Comparison of ENCODE assay signal across 28 cellular contexts in genomic region chr2:220892018-220892634, GRCh38.
"Had no signal": no experiment of that assay in that cellular context is flagged by ENCODE, and none has a peak within 500 bp of the region (broad histone marks: within the 10 kb centered on the region; RNA-seq: fewer than 3 reads in every experiment).

No MANE protein-coding gene starts in this region.

- H3K27ac Mint-ChIP-seq: activated naive CD8-positive, alpha-beta T cell; effector memory CD8-positive, alpha-beta T cell; immature natural killer cell; natural killer cell treated with Interleukin-12 subunit alpha and Interleukin-12 subunit beta and Interleukin-15 and Interleukin-18, amount 100 ng/mL, for 72 hours; progenitor cell of endocrine pancreas; stimulated activated effector memory CD8-positive, alpha-beta T cell treated with anti-CD3 and anti-CD28 coated beads, Interleukin-12 subunit alpha, Interleukin-12 subunit beta, amount 100 ng/mL, for 72 hours; stimulated activated naive CD8-positive, alpha-beta T cell treated with anti-CD3 and anti-CD28 coated beads, Interleukin-15, Interleukin-2, amounts not matched to agents 100 ng/mL and 50 ng/mL, for 24 hours; T-helper 2 cell treated with Interferon-gamma antibody and Interleukin-4, amounts not matched to agents 5 μg/mL and 100 μg/mL, for 36 hours; type B pancreatic cell had no signal

- DNase-seq: activated CD4-positive, alpha-beta T cell treated with anti-CD3 and anti-CD28 coated beads for 4 hours; activated CD4-positive, alpha-beta T cell treated with anti-CD3 and anti-CD28 coated beads, Interleukin-2, amount 50 U/mL, for 4 hours; activated effector memory CD4-positive, alpha-beta T cell treated with Interleukin-2 at 50 U/mL for 16 hours; activated naive CD4-positive, alpha-beta T cell treated with Interleukin-2 at 50 U/mL for 16 hours; aorta; cortex of kidney; effector memory CD8-positive, alpha-beta T cell; erythroblast; gastrocnemius medialis; head of caudate nucleus; hippocampal formation; immature natural killer cell; kidney; left colon; ovary; right lobe of liver; small intestine; stimulated activated CD4-positive, alpha-beta T cell treated with anti-CD3 and anti-CD28 coated beads, Interleukin-4, amount 100 ng/mL, for 24 hours had no signal

- H3K27me3 ChIP-seq: brain microvascular endothelial cell, gastrocnemius medialis, ovary, right lobe of liver, vagina had no signal

- H3K4me3 ChIP-seq: gastrocnemius medialis, ovary, right lobe of liver, thoracic aorta, vagina had no signal

- ATAC-seq: effector memory CD8-positive, alpha-beta T cell; gastrocnemius medialis; left colon; natural killer cell treated with Interleukin-12 subunit alpha and Interleukin-12 subunit beta and Interleukin-15 and Interleukin-18, amount 100 ng/mL, for 72 hours; right lobe of liver; stimulated activated effector memory CD8-positive, alpha-beta T cell treated with anti-CD3 and anti-CD28 coated beads, Interleukin-12 subunit alpha, Interleukin-12 subunit beta, amount 100 ng/mL, for 72 hours had no signal

- H3K9me3 ChIP-seq: gastrocnemius medialis, ovary, right lobe of liver, thoracic aorta, vagina had no signal

- H3K4me3 Mint-ChIP-seq: activated naive CD8-positive, alpha-beta T cell; effector memory CD8-positive, alpha-beta T cell; immature natural killer cell; natural killer cell treated with Interleukin-12 subunit alpha and Interleukin-12 subunit beta and Interleukin-15 and Interleukin-18, amount 100 ng/mL, for 72 hours; stimulated activated effector memory CD8-positive, alpha-beta T cell treated with anti-CD3 and anti-CD28 coated beads, Interleukin-12 subunit alpha, Interleukin-12 subunit beta, amount 100 ng/mL, for 72 hours; stimulated activated naive CD8-positive, alpha-beta T cell treated with anti-CD3 and anti-CD28 coated beads, Interleukin-15, Interleukin-2, amounts not matched to agents 100 ng/mL and 50 ng/mL, for 24 hours; T-helper 2 cell treated with Interferon-gamma antibody and Interleukin-4, amounts not matched to agents 5 μg/mL and 100 μg/mL, for 36 hours; type B pancreatic cell had no signal

- H3K9me3 Mint-ChIP-seq: stimulated activated effector memory CD8-positive, alpha-beta T cell treated with anti-CD3 and anti-CD28 coated beads, Interleukin-12 subunit alpha, Interleukin-12 subunit beta, amount 100 ng/mL, for 72 hours; stimulated activated naive CD8-positive, alpha-beta T cell treated with anti-CD3 and anti-CD28 coated beads, Interleukin-15, Interleukin-2, amounts not matched to agents 100 ng/mL and 50 ng/mL, for 24 hours; T-helper 2 cell treated with Interferon-gamma antibody and Interleukin-4, amounts not matched to agents 5 μg/mL and 100 μg/mL, for 36 hours had no signal

- H3K4me1 ChIP-seq: gastrocnemius medialis, right lobe of liver, vagina had no signal

- H3K4me1 Mint-ChIP-seq: immature natural killer cell; stimulated activated effector memory CD8-positive, alpha-beta T cell treated with anti-CD3 and anti-CD28 coated beads, Interleukin-12 subunit alpha, Interleukin-12 subunit beta, amount 100 ng/mL, for 72 hours had no signal

- H3K36me3 Mint-ChIP-seq: activated naive CD8-positive, alpha-beta T cell; immature natural killer cell; natural killer cell treated with Interleukin-12 subunit alpha and Interleukin-12 subunit beta and Interleukin-15 and Interleukin-18, amount 100 ng/mL, for 72 hours; stimulated activated effector memory CD8-positive, alpha-beta T cell treated with anti-CD3 and anti-CD28 coated beads, Interleukin-12 subunit alpha, Interleukin-12 subunit beta, amount 100 ng/mL, for 72 hours; type B pancreatic cell had no signal

- H3K36me3 ChIP-seq: brain microvascular endothelial cell, gastrocnemius medialis, ovary, right lobe of liver, thoracic aorta, vagina had no signal

- H3K27ac ChIP-seq: brain microvascular endothelial cell, gastrocnemius medialis, ovary, right lobe of liver, thoracic aorta, vagina had no signal

- H3K27me3 Mint-ChIP-seq: progenitor cell of endocrine pancreas; stimulated activated naive CD8-positive, alpha-beta T cell treated with anti-CD3 and anti-CD28 coated beads, Interleukin-15, Interleukin-2, amounts not matched to agents 100 ng/mL and 50 ng/mL, for 24 hours had no signal
